ENCODE assay signal across 21 cellular contexts in genomic region chr17:20306924-20307323, GRCh38.
DNase-seq lines count a peak whose midpoint lies in the region; ATAC-seq, FAIRE-seq and TF ChIP-seq lines count a peak whose summit lies in the region.
"Had no signal": no experiment of that assay in that cellular context is flagged by ENCODE, and none has a peak within 500 bp of the region (broad histone marks: within the 10 kb centered on the region; RNA-seq: fewer than 3 reads in every experiment).

No MANE protein-coding gene starts in this region.

- H3K27me3 Mint-ChIP-seq in endodermal cell (ENCODE audit: insufficient read depth), result no peaks in the 10 kb centered on the region
- no peaks in the 10 kb centered on the region for H3K27me3 Mint-ChIP-seq in activated naive CD8-positive, alpha-beta T cell treated with anti-CD3 and anti-CD28 coated beads for 36 hours
- H3K27me3 Mint-ChIP-seq: CD4-positive, alpha-beta memory T cell had no signal

- H3K27ac ChIP-seq in HEK293 (ENCODE audit: extremely low read depth, low read depth, low read length) (no peak overlapping the region), MM.1S (ENCODE audit: low read length) (peak overlapping the region; percentile 99), endodermal cell (ENCODE audit: low read depth, low read length) (no peak overlapping the region), transverse colon (no peak overlapping the region)
- H3K27ac ChIP-seq: GM23248 had no signal

- H3K4me2 ChIP-seq in MM.1S (ENCODE audit: low read depth, low read length), result peak overlapping the region; percentile 42; the same call in 1 of the 2 replicates

- DNase-seq in MM.1S (no peak), RCC 7860 (ENCODE audit: low spot score) (no peak), endodermal cell (no peak), transverse colon (no peak), NCI-H2227 (lab: John Stamatoyannopoulos, UW; ENCODE audit: unreplicated experiment) (no peak)
- no peak for DNase-seq in activated naive CD8-positive, alpha-beta T cell treated with anti-CD3 and anti-CD28 coated beads for 36 hours
- no peak for DNase-seq in stimulated activated effector memory CD8-positive, alpha-beta T cell treated with anti-CD3 and anti-CD28 coated beads, Interleukin-12 subunit alpha, Interleukin-12 subunit beta, amount 100 ng/mL, for 72 hours (ENCODE audit: low spot score in 2 of 2)
- DNase-seq: C1 segment of cervical spinal cord; Calu3; CD4-positive, alpha-beta memory T cell; COR-L47; DMS53; DMS79 treated with DMSO at 0.1 percent for 48 hours; GF-D8; GM23248; H7; HCEC 1CT had no signal

- H3K79me2 ChIP-seq in MM.1S (ENCODE audit: low read length), result no peaks in the 10 kb centered on the region

- H4K20me1 ChIP-seq in MM.1S (ENCODE audit: insufficient read depth, low read length), result no peaks in the 10 kb centered on the region

- H3K4me3 ChIP-seq in HEK293 (ENCODE audit: low read depth, low read length) (no peak overlapping the region), MM.1S (ENCODE audit: low read length) (no peak overlapping the region), endodermal cell (ENCODE audit: low read length) (peak overlapping the region; percentile 54), transverse colon (no peak overlapping the region)
- H3K4me3 ChIP-seq: GM23248 had no signal

- POLR2A ChIA-PET in HEK293 (lab: Yijun Ruan, JAX), result no interaction called here

- H3F3A ChIP-seq in MM.1S (ENCODE audit: insufficient read depth, low read length), result peaks cover 54% of the 10 kb centered on the region

- H3K36me3 Mint-ChIP-seq in endodermal cell (ENCODE audit: low read depth), result peaks cover 48% of the 10 kb centered on the region
- peaks cover 14% of the 10 kb centered on the region for H3K36me3 Mint-ChIP-seq in activated naive CD8-positive, alpha-beta T cell treated with anti-CD3 and anti-CD28 coated beads for 36 hours
- H3K36me3 Mint-ChIP-seq in stimulated activated effector memory CD8-positive, alpha-beta T cell treated with anti-CD3 and anti-CD28 coated beads, Interleukin-12 subunit alpha, Interleukin-12 subunit beta, amount 100 ng/mL, for 72 hours, result no peaks in the 10 kb centered on the region

- no peaks in the 10 kb centered on the region for H3K4me1 Mint-ChIP-seq in endodermal cell
- peaks cover 4% of the 10 kb centered on the region for H3K4me1 Mint-ChIP-seq in activated naive CD8-positive, alpha-beta T cell treated with anti-CD3 and anti-CD28 coated beads for 36 hours
- no peaks in the 10 kb centered on the region for H3K4me1 Mint-ChIP-seq in stimulated activated effector memory CD8-positive, alpha-beta T cell treated with anti-CD3 and anti-CD28 coated beads, Interleukin-12 subunit alpha, Interleukin-12 subunit beta, amount 100 ng/mL, for 72 hours
- H3K4me1 Mint-ChIP-seq: CD4-positive, alpha-beta memory T cell had no signal

- no peak overlapping the region for H3K4me3 Mint-ChIP-seq in endodermal cell
- no peak overlapping the region for H3K4me3 Mint-ChIP-seq in activated naive CD8-positive, alpha-beta T cell treated with anti-CD3 and anti-CD28 coated beads for 36 hours
- H3K4me3 Mint-ChIP-seq in stimulated activated effector memory CD8-positive, alpha-beta T cell treated with anti-CD3 and anti-CD28 coated beads, Interleukin-12 subunit alpha, Interleukin-12 subunit beta, amount 100 ng/mL, for 72 hours, result no peak overlapping the region

- H3K9ac ChIP-seq in MM.1S (ENCODE audit: low read length), result peak overlapping the region; percentile 20; the same call in 1 of the 2 replicates
- no peak overlapping the region for H3K9ac ChIP-seq in endodermal cell (ENCODE audit: extremely low read depth, low read length, poor library complexity, severe bottlenecking)
- H3K9ac ChIP-seq: GM23248 had no signal

- H3K4me1 ChIP-seq in HEK293 (ENCODE audit: control insufficient read depth, insufficient read depth, low read length) (no peaks in the 10 kb centered on the region), MM.1S (ENCODE audit: low read length) (peaks cover 56% of the 10 kb centered on the region), endodermal cell (ENCODE audit: control insufficient read depth, insufficient read depth, low read length) (no peaks in the 10 kb centered on the region), transverse colon (no peaks in the 10 kb centered on the region)

- TF ChIP-seq CTCF in HEK293 (tag by site-specific recombination; IDR thresholded peaks at IDR 0.05), result no peak
- TF ChIP-seq CTCF in MM.1S (IDR thresholded peaks at IDR 0.05; ENCODE audit: low read length), result no peak
- no peak for TF ChIP-seq CTCF in endodermal cell (conservative IDR thresholded peaks at IDR 0.05)
- no peak for TF ChIP-seq CTCF in transverse colon (IDR thresholded peaks at IDR 0.05)

- intact Hi-C loops in transverse colon (cut with DNase I; ENCODE audit: low total_unique reads), result no loop called here

- CTCF ChIA-PET in HEK293 (lab: Yijun Ruan, JAX), result interaction anchor here (0.6 to 1.0 kb wide), 4 partner anchors 11 to 518 kb away, joined by 3 to 6 read pairs (median 3); no protein-coding TSS in a partner anchor

- in situ Hi-C loops in transverse colon (cut with MboI; ENCODE audit: low pct_ligation_motif_present in 1 of 4, low pct_unique_long_range_greater_than_20kb in 1 of 4, low sequenced_read_pairs in 3 of 4), result loop anchor here in 1 of 4 donors (25.0 kb wide), 2 partner anchors 195 to 320 kb away; partner anchors contain the start of gene AKAP10

- no peak for ATAC-seq in stimulated activated effector memory CD8-positive, alpha-beta T cell treated with anti-CD3 and anti-CD28 coated beads, Interleukin-12 subunit alpha, Interleukin-12 subunit beta, amount 100 ng/mL, for 72 hours

- FAIRE-seq in RCC 7860 (lab: Jason Lieb, UNC), result peak; percentile 42
- FAIRE-seq: GM12891, GM18507, H1 had no signal

- no peak overlapping the region for H3K27ac Mint-ChIP-seq in endodermal cell
- H3K27ac Mint-ChIP-seq in activated naive CD8-positive, alpha-beta T cell treated with anti-CD3 and anti-CD28 coated beads for 36 hours, result no peak overlapping the region
- H3K27ac Mint-ChIP-seq in stimulated activated effector memory CD8-positive, alpha-beta T cell treated with anti-CD3 and anti-CD28 coated beads, Interleukin-12 subunit alpha, Interleukin-12 subunit beta, amount 100 ng/mL, for 72 hours, result no peak overlapping the region
- H3K27ac Mint-ChIP-seq: CD4-positive, alpha-beta memory T cell had no signal

- H3K27me3 ChIP-seq in MM.1S (replicated peaks; ENCODE audit: insufficient read depth, low read length), result no peaks in the 10 kb centered on the region
- H3K27me3 ChIP-seq in endodermal cell (ENCODE audit: control insufficient read depth, insufficient read depth, low read length, poor library complexity, severe bottlenecking), result no peaks in the 10 kb centered on the region
- H3K27me3 ChIP-seq in transverse colon, result no peaks in the 10 kb centered on the region

- H3K9me3 ChIP-seq in HEK293 (ENCODE audit: control insufficient read depth, insufficient read depth, low read depth, low read length) (peaks cover 3% of the 10 kb centered on the region; the same call in 1 of the 2 replicates), MM.1S (replicated peaks; ENCODE audit: insufficient read depth, low read length) (no peaks in the 10 kb centered on the region), endodermal cell (ENCODE audit: control insufficient read depth, low read length) (peaks cover 37% of the 10 kb centered on the region), transverse colon (peaks cover 14% of the 10 kb centered on the region in 2 donors)

- no peaks in the 10 kb centered on the region for H3K9me2 ChIP-seq in MM.1S (replicated peaks; ENCODE audit: insufficient read depth, low read length)

- H2AFZ ChIP-seq in MM.1S (ENCODE audit: low read length), result no peak overlapping the region
- H2AFZ ChIP-seq: GM23248 had no signal

- TF ChIP-seq EP300 in transverse colon (IDR thresholded peaks at IDR 0.05; ENCODE audit: low read depth), result no peak

- H3K36me3 ChIP-seq in HEK293 (ENCODE audit: control insufficient read depth in 2 of 2, insufficient read depth in 1 of 2, low read length in 2 of 2) (peaks cover 0 to 13% of the 10 kb centered on the region in 2 experiments; a peak in 2 of 3 replicates), MM.1S (replicated peaks; ENCODE audit: insufficient read depth, low read length) (no peaks in the 10 kb centered on the region), endodermal cell (ENCODE audit: control insufficient read depth, insufficient read depth, low read length) (peaks cover 32% of the 10 kb centered on the region), transverse colon (peaks cover 0 to 17% (median 7%) of the 10 kb centered on the region in 4 donors)

- TF ChIP-seq POLR2A in transverse colon (IDR thresholded peaks at IDR 0.05), result no peak

- peaks cover 29% of the 10 kb centered on the region for H3K9me3 Mint-ChIP-seq in endodermal cell
- peaks cover 23% of the 10 kb centered on the region for H3K9me3 Mint-ChIP-seq in activated naive CD8-positive, alpha-beta T cell treated with anti-CD3 and anti-CD28 coated beads for 36 hours
- H3K9me3 Mint-ChIP-seq in stimulated activated effector memory CD8-positive, alpha-beta T cell treated with anti-CD3 and anti-CD28 coated beads, Interleukin-12 subunit alpha, Interleukin-12 subunit beta, amount 100 ng/mL, for 72 hours, result peaks cover 16% of the 10 kb centered on the region

TF ChIP-seq in HEK293, 187 proteins besides CTCF, POLR2A, EP300 and RAD21:
- TF ChIP-seq SETDB1 (IDR thresholded peaks at IDR 0.05; ENCODE audit: insufficient read length, low read length) (peak; percentile 69), OSR2 (tag by site-specific recombination; IDR thresholded peaks at IDR 0.05) (no peak)
